In genomic region chr1:47677241-47677940, GRCh38 we compare ENCODE assay signal across 17 cellular contexts.
DNase-seq lines count a peak whose midpoint lies in the region; ATAC-seq and TF ChIP-seq lines count a peak whose summit lies in the region.
"Had no signal": no experiment of that assay in that cellular context is flagged by ENCODE, and none has a peak within 500 bp of the region (broad histone marks: within the 10 kb centered on the region; RNA-seq: fewer than 3 reads in every experiment).

No MANE protein-coding gene starts in this region.

- peaks cover 4 to 15% (median 12%) of the 10 kb centered on the region in 11 experiments; a peak in 16 of 22 replicates for H3K9me3 ChIP-seq in BLaER1 treated with 17β-estradiol and CSF1 and Interleukin-3, amounts not matched to agents 10 nM and 100 nM (replicated peaks in 1 of 11)
- H3K9me3 ChIP-seq in stomach (no peaks in the 10 kb centered on the region), left lung (no peaks in the 10 kb centered on the region)
- H3K9me3 ChIP-seq: A549 had no signal

- ATAC-seq in GM19395 (IDR thresholded peaks at IDR 0.05; ENCODE audit: unreplicated experiment), result no peak
- ATAC-seq in HG02852 (IDR thresholded peaks at IDR 0.05; ENCODE audit: unreplicated experiment), result no peak
- ATAC-seq in left lung, result no peak
- ATAC-seq: A549; CD8-positive, alpha-beta T cell had no signal

- H3K4me1 ChIP-seq in BLaER1 treated with 17β-estradiol and CSF1 and Interleukin-3, amounts not matched to agents 10 nM and 100 nM, result peaks cover 20 to 50% (median 42%) of the 10 kb centered on the region in 10 experiments
- H3K4me1 ChIP-seq in stomach, result no peaks in the 10 kb centered on the region
- H3K4me1 ChIP-seq in left lung, result no peaks in the 10 kb centered on the region
- H3K4me1 ChIP-seq: A549 had no signal

- DNase-seq in coronary artery (ENCODE audit: low spot score) (peak; percentile 64), mesenteric fat pad (ENCODE audit: low spot score) (peak; percentile 86), stomach (peak; percentile 4), NCI-H510A (lab: John Stamatoyannopoulos, UW) (no peak), left lung (no peak)
- DNase-seq: AML-193, DMS79 treated with DMSO at 0.1 percent for 48 hours, IMR-90, NCI-H1436, NCI-H2029 treated with DMSO at 0.1 percent for 48 hours, NCI-H524, SHP77 had no signal

- WGBS in stomach, 5 donors, result 74 to 82% (median 78%) methylated on average over 17 to 24 of the region's 24 CpGs

- intact Hi-C loops in stomach (cut with DNase I; ENCODE audit: low total_unique reads) (no loop called here), left lung (cut with DNase I) (no loop called here)

- TF ChIP-seq POLR2A in stomach (IDR thresholded peaks at IDR 0.05), result no peak

- H3K4me2 ChIP-seq in BLaER1 treated with 17β-estradiol and CSF1 and Interleukin-3, amounts not matched to agents 10 nM and 100 nM, result peak overlapping the region in 8 of 11 experiments; percentile 23 to 82 (median 62); a peak in 15 of 22 replicates
- H3K4me2 ChIP-seq: A549 had no signal

- no peak overlapping the region for H3K4me3 ChIP-seq in BLaER1 treated with 17β-estradiol and CSF1 and Interleukin-3, amounts not matched to agents 10 nM and 100 nM
- no peak overlapping the region for H3K4me3 ChIP-seq in coronary artery
- no peak overlapping the region for H3K4me3 ChIP-seq in stomach
- H3K4me3 ChIP-seq in left lung, result no peak overlapping the region
- H3K4me3 ChIP-seq: A549 had no signal

- no peak overlapping the region; a peak in 1 of 22 replicates for H3K9ac ChIP-seq in BLaER1 treated with 17β-estradiol and CSF1 and Interleukin-3, amounts not matched to agents 10 nM and 100 nM

- TF ChIP-seq CTCF in coronary artery (IDR thresholded peaks at IDR 0.05) (no peak), stomach (IDR thresholded peaks at IDR 0.05) (no peak), left lung (IDR thresholded peaks at IDR 0.05) (no peak)

- H3K36me3 ChIP-seq in BLaER1 treated with 17β-estradiol and CSF1 and Interleukin-3, amounts not matched to agents 10 nM and 100 nM, result no peaks in the 10 kb centered on the region
- no peaks in the 10 kb centered on the region for H3K36me3 ChIP-seq in stomach
- H3K36me3 ChIP-seq in left lung, result no peaks in the 10 kb centered on the region

- peaks cover 0 to 5% (median 0%) of the 10 kb centered on the region in 11 experiments; a peak in 1 of 22 replicates for H4K20me1 ChIP-seq in BLaER1 treated with 17β-estradiol and CSF1 and Interleukin-3, amounts not matched to agents 10 nM and 100 nM

- H3K27me3 ChIP-seq in BLaER1 treated with 17β-estradiol and CSF1 and Interleukin-3, amounts not matched to agents 10 nM and 100 nM, result no peaks in the 10 kb centered on the region; a peak in 1 of 22 replicates
- peaks cover 0 to 16% (median 0%) of the 10 kb centered on the region in 3 donors for H3K27me3 ChIP-seq in stomach
- H3K27me3 ChIP-seq in left lung, result no peaks in the 10 kb centered on the region

- TF ChIP-seq EP300 in stomach (IDR thresholded peaks at IDR 0.05), result no peak

- H3K27ac ChIP-seq in BLaER1 treated with 17β-estradiol and CSF1 and Interleukin-3, amounts not matched to agents 10 nM and 100 nM, result no peak overlapping the region
- no peak overlapping the region for H3K27ac ChIP-seq in coronary artery
- H3K27ac ChIP-seq in stomach, result no peak overlapping the region
- H3K27ac ChIP-seq in left lung, result no peak overlapping the region
- H3K27ac ChIP-seq: A549 had no signal

Comparison
In these comparisons a context has a peak if more than half of its experiments do, and no peak if none do; other contexts are left out.
1. DNase-seq: peak in coronary artery (single experiment), mesenteric fat pad (single experiment) and stomach (single experiment); none in NCI-H510A (single experiment) and left lung (0 of 2).